Comparison of ENCODE assay signal across 22 cellular contexts in the genomic region with DNA sequence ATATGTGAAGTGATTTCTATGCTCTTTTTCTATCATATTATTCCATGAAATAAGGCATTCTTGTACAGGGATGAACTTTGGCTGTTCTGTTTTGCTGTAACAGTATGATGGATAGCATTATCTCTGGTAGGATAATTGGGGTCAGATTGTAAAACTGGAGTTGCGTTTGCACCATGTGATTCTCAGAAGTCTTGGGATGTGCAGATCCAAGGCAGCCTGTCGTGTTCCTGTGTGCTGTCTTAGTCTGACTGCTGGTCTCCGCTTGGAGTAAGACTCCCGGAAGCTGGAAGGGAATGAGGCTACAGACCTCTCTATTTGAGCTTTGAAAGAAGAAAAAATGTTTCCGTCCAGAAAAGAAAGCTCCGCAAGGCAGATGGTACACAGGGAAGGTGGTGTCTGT.
DNase-seq lines count a peak whose midpoint lies in the region; ATAC-seq, FAIRE-seq and TF ChIP-seq lines count a peak whose summit lies in the region.
"Had no signal": no experiment of that assay in that cellular context is flagged by ENCODE, and none has a peak within 500 bp of the region (broad histone marks: within the 10 kb centered on the region; RNA-seq: fewer than 3 reads in every experiment).

No MANE protein-coding gene starts in this region.

- BruUV-seq in A673 (replicated peaks; lab: Mats Ljungman, UMichigan), result no TSS peak

- CTCF ChIA-PET in A673 (lab: Charles Lee), result no interaction called here

- H3K4me1 Mint-ChIP-seq in immature natural killer cell, result no peaks in the 10 kb centered on the region
- H3K4me1 Mint-ChIP-seq: CD4-positive, alpha-beta memory T cell had no signal

- H3K4me3 ChIP-seq in foreskin fibroblast (ENCODE audit: low read depth in 1 of 2, low read length in 2 of 2) (no peak overlapping the region), upper lobe of right lung (no peak overlapping the region), A673 (ENCODE audit: low read depth, low read length, poor library complexity, severe bottlenecking) (no peak overlapping the region)
- H3K4me3 ChIP-seq: GM12878 had no signal

- TF ChIP-seq CTCF in D721Med (IDR thresholded peaks at IDR 0.05; ENCODE audit: insufficient read depth, missing control alignments) (no peak), foreskin fibroblast (IDR thresholded peaks at IDR 0.05; ENCODE audit: low read depth, low read length) (no peak), upper lobe of right lung (IDR thresholded peaks at IDR 0.05) (no peak), A673 (conservative IDR thresholded peaks at IDR 0.05; ENCODE audit: low read depth, low read length) (no peak)

- H3K27ac Mint-ChIP-seq in immature natural killer cell, result no peak overlapping the region
- H3K27ac Mint-ChIP-seq: CD4-positive, alpha-beta memory T cell had no signal

- H3K9me3 Mint-ChIP-seq in immature natural killer cell, result peaks cover 11 to 41% (median 20%) of the 10 kb centered on the region in 6 donors

- H3K27me3 ChIP-seq in upper lobe of right lung (no peaks in the 10 kb centered on the region), A673 (replicated peaks; ENCODE audit: insufficient read depth, low read depth, low read length, poor library complexity) (no peaks in the 10 kb centered on the region)

- intact Hi-C loops in upper lobe of right lung (cut with DNase I), result no loop called here
- intact Hi-C loops in A673 (cut with micrococcal nuclease; ENCODE audit: unreplicated experiment), result no loop called here

- POLR2A ChIA-PET in A673 (lab: Charles Lee; ENCODE audit: low non-redundant PET), result no interaction called here

- peak; percentile 32 for FAIRE-seq in D721Med (lab: Jason Lieb, UNC)
- FAIRE-seq: GM12878, GM18507, H1, HepG2 had no signal

- H3K4me1 ChIP-seq in upper lobe of right lung (peaks cover 21% of the 10 kb centered on the region), A673 (ENCODE audit: insufficient read depth, low read length, poor library complexity, severe bottlenecking) (no peaks in the 10 kb centered on the region)

- DNase-seq in D721Med (ENCODE audit: insufficient read length, low spot score), result no peak
- peak; percentile 50 for DNase-seq in amniotic epithelial cell (ENCODE audit: low read depth)
- peak; percentile 14 to 39 for DNase-seq in foreskin fibroblast
- no peak for DNase-seq in upper lobe of right lung
- DNase-seq in immature natural killer cell, result no peak
- no peak for DNase-seq in A673 (ENCODE audit: low spot score)
- DNase-seq: ACHN; Calu3; CD4-positive, alpha-beta memory T cell; DMS79; KG1; NCI-H1417 treated with DMSO at 0.1 percent for 48 hours; NCI-H1930; NCI-H2171; NCI-H446; NCI-H748 treated with DMSO at 0.1 percent for 48 hours; PC-3 had no signal

- peaks cover 4 to 8% (median 6%) of the 10 kb centered on the region in 3 donors for H3K36me3 Mint-ChIP-seq in immature natural killer cell
- H3K36me3 Mint-ChIP-seq: CD4-positive, alpha-beta memory T cell had no signal

- H3K9me3 ChIP-seq in upper lobe of right lung (peaks cover 21% of the 10 kb centered on the region), A673 (ENCODE audit: low read depth, low read length, poor library complexity, severe bottlenecking) (peaks cover 16% of the 10 kb centered on the region)

- ATAC-seq in upper lobe of right lung (peak; percentile 31), GM21423 (IDR thresholded peaks at IDR 0.05; ENCODE audit: unreplicated experiment) (no peak)
- ATAC-seq: GM12878, HepG2, PC-3 had no signal

- no peak overlapping the region for H3K4me3 Mint-ChIP-seq in immature natural killer cell
- H3K4me3 Mint-ChIP-seq: CD4-positive, alpha-beta memory T cell had no signal

- H3K36me3 ChIP-seq in upper lobe of right lung, result no peaks in the 10 kb centered on the region
- no peaks in the 10 kb centered on the region for H3K36me3 ChIP-seq in A673 (ENCODE audit: insufficient read depth, low read length, poor library complexity, severe bottlenecking)

- no peaks in the 10 kb centered on the region for H3K27me3 Mint-ChIP-seq in immature natural killer cell (ENCODE audit: low read depth in 3 of 3)
- H3K27me3 Mint-ChIP-seq: CD4-positive, alpha-beta memory T cell had no signal

- H3K27ac ChIP-seq in upper lobe of right lung (no peak overlapping the region), A673 (ENCODE audit: low read depth, low read length, poor library complexity, severe bottlenecking) (no peak overlapping the region)

Comparison
In these comparisons a context has a peak if more than half of its experiments do, and no peak if none do; other contexts are left out.
1. DNase-seq: peak in amniotic epithelial cell (single experiment) and foreskin fibroblast (2 of 2); none in D721Med (single experiment), upper lobe of right lung (single experiment), immature natural killer cell (0 of 3) and A673 (single experiment).